ENCODE assay signal across 23 cellular contexts in the genomic region with DNA sequence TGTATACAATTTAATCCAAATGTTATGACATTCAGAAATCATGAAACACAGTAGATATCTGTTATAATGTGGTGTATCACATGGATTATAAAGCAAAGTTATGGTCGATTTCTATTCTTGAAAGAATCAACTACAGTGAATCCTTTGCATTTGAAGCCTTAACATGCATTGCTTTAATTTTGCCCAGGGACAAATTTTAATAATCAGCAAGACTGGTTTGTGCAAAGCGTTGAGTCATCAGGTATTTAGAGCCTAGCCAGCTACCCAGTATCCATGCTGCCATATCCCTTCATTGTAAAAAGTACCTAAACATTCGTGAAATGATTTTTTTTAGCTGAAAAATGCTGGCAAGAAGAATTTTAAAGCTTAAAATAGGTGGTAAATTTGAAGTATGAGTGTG. TPM values are rescaled to one million over a fixed set of nuclear protein-coding genes. Genes with fewer than 3 reads are reported as not detected.
DNase-seq lines count a peak whose midpoint lies in the region; ATAC-seq and TF ChIP-seq lines count a peak whose summit lies in the region.
"Had no signal": no experiment of that assay in that cellular context is flagged by ENCODE, and none has a peak within 500 bp of the region (broad histone marks: within the 10 kb centered on the region; RNA-seq: fewer than 3 reads in every experiment).

No MANE protein-coding gene starts in this region.

- H3K9me3 Mint-ChIP-seq in osteocyte (ENCODE audit: unreplicated experiment) = peaks cover 11% of the 10 kb centered on the region

- no peaks in the 10 kb centered on the region for H3K27me3 Mint-ChIP-seq in osteocyte (ENCODE audit: unreplicated experiment)

- TF ChIP-seq EP300 in esophagus muscularis mucosa (IDR thresholded peaks at IDR 0.05) = no peak

- H3K4me1 ChIP-seq in GM23248 (ENCODE audit: insufficient read depth) (peaks cover 17% of the 10 kb centered on the region), RWPE2 (ENCODE audit: insufficient read depth, poor library complexity, severe bottlenecking) (peaks cover 17% of the 10 kb centered on the region), esophagus muscularis mucosa (peaks cover 6 to 42% (median 32%) of the 10 kb centered on the region in 4 donors), Peyer's patch (no peaks in the 10 kb centered on the region)

- H3K4me1 Mint-ChIP-seq in osteocyte (ENCODE audit: unreplicated experiment) = peaks cover 2% of the 10 kb centered on the region

- H3K36me3 ChIP-seq in GM23248 (ENCODE audit: low read depth) (peaks cover 56% of the 10 kb centered on the region), RWPE2 (ENCODE audit: low read depth) (peaks cover 77% of the 10 kb centered on the region), esophagus muscularis mucosa (peaks cover 29 to 94% (median 54%) of the 10 kb centered on the region in 4 donors), Peyer's patch (peaks cover 0 to 57% (median 0%) of the 10 kb centered on the region in 3 donors)

- intact Hi-C loops in esophagus muscularis mucosa (cut with DNase I) = no loop called here

- H3F3A ChIP-seq in GM23248 (ENCODE audit: insufficient read depth) = peaks cover 22% of the 10 kb centered on the region

- no peaks in the 10 kb centered on the region for H4K20me1 ChIP-seq in GM23248 (ENCODE audit: insufficient read depth)

- H3K79me2 ChIP-seq in GM23248 (ENCODE audit: insufficient read depth) = peaks cover 64% of the 10 kb centered on the region

- H3K4me3 ChIP-seq in GM23248 = no peak overlapping the region
- H3K4me3 ChIP-seq in RWPE2 (ENCODE audit: severe bottlenecking) = no peak overlapping the region
- H3K4me3 ChIP-seq in esophagus muscularis mucosa = no peak overlapping the region
- H3K4me3 ChIP-seq in Peyer's patch = no peak overlapping the region
- H3K4me3 ChIP-seq: mucosa of descending colon, sigmoid colon, suprapubic skin had no signal

- H3K27me3 ChIP-seq in GM23248 (replicated peaks; ENCODE audit: insufficient read depth) (no peaks in the 10 kb centered on the region), RWPE2 (ENCODE audit: insufficient read depth, poor library complexity, severe bottlenecking) (no peaks in the 10 kb centered on the region), esophagus muscularis mucosa (no peaks in the 10 kb centered on the region), Peyer's patch (no peaks in the 10 kb centered on the region)
- H3K27me3 ChIP-seq: sigmoid colon, suprapubic skin had no signal

- peak overlapping the region; percentile 34 for H3K27ac Mint-ChIP-seq in osteocyte (ENCODE audit: unreplicated experiment)
- H3K27ac Mint-ChIP-seq: activated T-helper 2 cell treated with anti-CD3 and anti-CD28 coated beads, Interferon-gamma antibody, Interleukin-2, Interleukin-4, amounts not matched to agents 10 μg/mL and 5 μg/mL and 100 μg/mL, durations not matched to agents 14 hours and 24 hours and 36 hours had no signal

- H3K36me3 Mint-ChIP-seq in osteocyte (ENCODE audit: unreplicated experiment) = peaks cover 54% of the 10 kb centered on the region

- TF ChIP-seq POLR2A in esophagus muscularis mucosa (IDR thresholded peaks at IDR 0.05; ENCODE audit: low read depth) = no peak
- TF ChIP-seq POLR2A in Peyer's patch (IDR thresholded peaks at IDR 0.05) = no peak

- DNase-seq in GM23248 = peak; percentile 63
- no peak for DNase-seq in RWPE2 (ENCODE audit: low spot score)
- no peak for DNase-seq in esophagus muscularis mucosa (ENCODE audit: extremely low spot score)
- no peak for DNase-seq in osteocyte (ENCODE audit: extremely low spot score, unreplicated experiment)
- no peak for DNase-seq in Peyer's patch
- no peak for DNase-seq in NCI-H69 (lab: John Stamatoyannopoulos, UW)
- DNase-seq in DMS153 treated with DMSO at 0.1 percent for 48 hours (lab: John Stamatoyannopoulos, UW; ENCODE audit: unreplicated experiment) = no peak
- DNase-seq: anterior cingulate cortex; C1 segment of cervical spinal cord; dermis blood vessel endothelial cell; DMS153; hypothalamus; mucosa of descending colon; NCI-H2081 treated with DMSO at 0.1 percent for 48 hours; NCI-H526 treated with DMSO at 0.1 percent for 48 hours; nucleus accumbens; sigmoid colon; stimulated activated CD4-positive, alpha-beta T cell treated with anti-CD3 and anti-CD28 coated beads, Interleukin-2, amount 100 ng/mL, for 48 hours; SW 1271; WERI-Rb-1 had no signal

- H3K9me3 ChIP-seq in GM23248 (ENCODE audit: low read depth) (no peaks in the 10 kb centered on the region), RWPE2 (ENCODE audit: severe bottlenecking) (no peaks in the 10 kb centered on the region), esophagus muscularis mucosa (no peaks in the 10 kb centered on the region), Peyer's patch (no peaks in the 10 kb centered on the region)
- H3K9me3 ChIP-seq: mucosa of descending colon, sigmoid colon, suprapubic skin had no signal

- H2AFZ ChIP-seq in GM23248 = no peak overlapping the region

- TF ChIP-seq CTCF in RWPE2 (IDR thresholded peaks at IDR 0.05; ENCODE audit: poor library complexity, severe bottlenecking) (no peak), esophagus muscularis mucosa (IDR thresholded peaks at IDR 0.05) (no peak), osteocyte (IDR thresholded peaks at IDR 0.05) (no peak), Peyer's patch (IDR thresholded peaks at IDR 0.05) (no peak)

- H3K4me2 ChIP-seq in GM23248 (ENCODE audit: unreplicated experiment) = no peak overlapping the region

- H3K9me2 ChIP-seq in GM23248 (ENCODE audit: insufficient read depth) = no peaks in the 10 kb centered on the region

- in situ Hi-C loops in GM23248 (cut with MboI) = no loop called here

- ATAC-seq in RWPE2 (ENCODE audit: low read depth) (peak; percentile 79; the same call in 2 of the 3 replicates), HG03196 (IDR thresholded peaks at IDR 0.05; ENCODE audit: unreplicated experiment) (no peak)
- ATAC-seq: mucosa of descending colon had no signal

- no peak overlapping the region for H3K4me3 Mint-ChIP-seq in osteocyte (ENCODE audit: unreplicated experiment)

- H3K9ac ChIP-seq in GM23248 = no peak overlapping the region

- peak overlapping the region; percentile 56 for H3K27ac ChIP-seq in GM23248
- H3K27ac ChIP-seq in RWPE2 (ENCODE audit: poor library complexity, severe bottlenecking) = peak overlapping the region; percentile 20
- H3K27ac ChIP-seq in esophagus muscularis mucosa (replicated peaks in 1 of 4) = peak overlapping the region; percentile 38 to 54 (median 45)
- no peak overlapping the region for H3K27ac ChIP-seq in Peyer's patch
- H3K27ac ChIP-seq: suprapubic skin, WERI-Rb-1 had no signal

- 84 to 90% methylated on average over 3 of the region's 3 CpGs for WGBS in GM23248 (ENCODE audit: low coverage in 1 of 2, low lambda C conversion rate in 2 of 2, missing lambda C conversion rate in 2 of 2), 2 experiments
- 73% methylated on average over 3 of the region's 3 CpGs for WGBS in esophagus muscularis mucosa

RNA-seq across cellular contexts. Expression of a gene that starts 8.9 kb away (rescaled TPM):
- not detected in 2 replicates for total RNA-seq in GM23248 (2014; rRNA removed; shearing (Covaris generic))
- 0.56 and 1.2 TPM in 2 replicates for polyA plus RNA-seq in GM23248 (2016; fragmentation: Nextera tagmentation; extraction: Ambion mirVana)
- total RNA-seq in esophagus muscularis mucosa (1 to 10 TPM in 2 of 4 donors, under 1 TPM in 2; 0.33 to 3.0 (median 0.91) TPM), osteocyte (0.62 and 1.2 TPM in 2 replicates), Peyer's patch (under 1 TPM in 2 of 4 donors, not detected in 2; 0.35 to 0.80 TPM)

RNA-seq across cellular contexts. Expression of a gene that starts 50.1 kb away (rescaled TPM):
- 119 and 127 TPM in 2 replicates for total RNA-seq in GM23248 (2014; rRNA removed; shearing (Covaris generic))
- polyA plus RNA-seq in GM23248 (2016; fragmentation: Nextera tagmentation; extraction: Ambion mirVana) = 122 and 125 TPM in 2 replicates
- total RNA-seq in esophagus muscularis mucosa (1,000 to 10,000 TPM in 1 of 4 donors, 100 to 1,000 TPM in 3; 658 to 1,191 (median 759) TPM), osteocyte (198 and 200 TPM in 2 replicates), Peyer's patch (100 to 1,000 TPM in 3 of 4 donors, 10 to 100 TPM in 1; 92.8 to 200 (median 123) TPM)

Comparison
In these comparisons a context has a peak if more than half of its experiments do, and no peak if none do; other contexts are left out.
1. H3K27ac ChIP-seq: peak in GM23248 (single experiment), RWPE2 (single experiment) and esophagus muscularis mucosa (4 of 4); none in Peyer's patch (0 of 4).